13 cellular contexts compared by ENCODE assay signal in the genomic region with DNA sequence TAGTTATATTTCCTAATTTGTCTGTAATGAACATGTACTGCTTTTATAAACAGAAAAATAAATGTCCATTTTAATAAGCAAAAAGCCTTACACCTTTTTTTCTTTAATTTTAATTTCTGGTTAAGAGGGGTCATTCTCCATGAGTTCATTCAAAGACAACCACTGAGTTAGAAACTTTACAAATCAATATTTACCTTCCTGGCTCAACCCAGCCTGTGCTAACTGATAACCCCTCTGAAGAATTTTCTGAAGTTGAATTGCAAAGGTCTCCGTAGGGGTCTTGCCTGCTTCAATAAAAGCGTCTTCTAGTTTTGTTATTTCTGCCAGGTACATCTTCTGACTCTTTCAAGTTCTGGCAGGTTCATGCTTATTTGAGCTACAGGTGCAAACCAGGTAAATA.
DNase-seq lines count a peak whose midpoint lies in the region; ATAC-seq, FAIRE-seq and TF ChIP-seq lines count a peak whose summit lies in the region.
"Had no signal": no experiment of that assay in that cellular context is flagged by ENCODE, and none has a peak within 500 bp of the region (broad histone marks: within the 10 kb centered on the region; RNA-seq: fewer than 3 reads in every experiment).

No MANE protein-coding gene starts in this region.

- H2AFZ ChIP-seq in HepG2 (ENCODE audit: low read length) (no peak overlapping the region), parathyroid adenoma (peak overlapping the region; percentile 28)

- no peak for TF ChIP-seq CTCF in liver (IDR thresholded peaks at IDR 0.05; ENCODE audit: low read depth, low read length, missing input control)
- no peak for TF ChIP-seq CTCF in HepG2 (CRISPR knock-in tag; IDR thresholded peaks at IDR 0.05)
- no peak for TF ChIP-seq CTCF in kidney (IDR thresholded peaks at IDR 0.05; ENCODE audit: borderline replicate concordance, extremely low read depth, insufficient read depth)
- TF ChIP-seq CTCF in parathyroid adenoma (IDR thresholded peaks at IDR 0.05) = no peak

- DNase-seq in HepG2 (ENCODE audit: low spot score) (no peak), kidney (no peak)
- DNase-seq in activated CD4-positive, alpha-beta memory T cell treated with anti-CD3 and anti-CD28 coated beads for 36 hours = no peak
- DNase-seq: Karpas-422, MV-4-11, NCI-H1694, NCI-H2171, Peyer's patch, SJCRH30 had no signal

- H3K4me3 ChIP-seq in liver (ENCODE audit: low read depth in 1 of 3, low read length in 3 of 3) (peak overlapping the region in 1 of 3 donors; percentile 27), HepG2 (replicated peaks in 1 of 3; ENCODE audit: insufficient read depth in 1 of 3, low read depth in 2 of 3, low read length in 3 of 3) (no peak overlapping the region), kidney (ENCODE audit: low read length in 2 of 2) (peak overlapping the region; percentile 21 to 44), parathyroid adenoma (ENCODE audit: low read depth, low read length) (peak overlapping the region; percentile 49)
- H3K4me3 ChIP-seq: Peyer's patch, SJCRH30 had no signal

- no peaks in the 10 kb centered on the region for H4K20me1 ChIP-seq in HepG2 (ENCODE audit: insufficient read depth, low read length)

- no peak overlapping the region for H3K27ac Mint-ChIP-seq in activated CD4-positive, alpha-beta memory T cell treated with anti-CD3 and anti-CD28 coated beads for 36 hours

- H3K4me2 ChIP-seq in HepG2 (ENCODE audit: low read depth, low read length) (no peak overlapping the region), parathyroid adenoma (ENCODE audit: low read length) (peak overlapping the region; percentile 78)

- in situ Hi-C loops in HepG2 (cut with HindIII; ENCODE audit: extremely low pct_ligation_motif_present, low pct_unique_long_range_greater_than_20kb) = no loop called here

- no peak overlapping the region for H3K27ac ChIP-seq in liver (ENCODE audit: low read depth in 1 of 2, low read length in 2 of 2)
- H3K27ac ChIP-seq in HepG2 (ENCODE audit: extremely low read length, insufficient read depth, low read length) = no peak overlapping the region
- no peak overlapping the region for H3K27ac ChIP-seq in kidney (ENCODE audit: low read depth in 2 of 2, low read length in 2 of 2)
- no peak overlapping the region for H3K27ac ChIP-seq in parathyroid adenoma
- H3K27ac ChIP-seq: Peyer's patch, SJCRH30 had no signal

- POLR2A ChIA-PET in HepG2 (lab: Yijun Ruan, JAX) = no interaction called here
- POLR2A ChIA-PET in activated CD4-positive, alpha-beta memory T cell treated with anti-CD3 and anti-CD28 coated beads for 36 hours (lab: Charles Lee) = no interaction called here

- intact Hi-C loops in HepG2 (cut with micrococcal nuclease; ENCODE audit: unreplicated experiment) = no loop called here
- intact Hi-C loops in kidney (cut with DNase I) = no loop called here
- intact Hi-C loops in activated CD4-positive, alpha-beta memory T cell treated with anti-CD3 and anti-CD28 coated beads for 36 hours (cut with micrococcal nuclease) = no loop called here

- peaks cover 0 to 11% (median 8%) of the 10 kb centered on the region in 4 donors for H3K4me1 ChIP-seq in liver (ENCODE audit: control insufficient read depth in 4 of 4, insufficient read depth in 4 of 4, low read length in 3 of 4)
- H3K4me1 ChIP-seq in HepG2 (ENCODE audit: insufficient read depth, low read length) = peaks cover 9% of the 10 kb centered on the region; the same call in 1 of the 2 replicates
- H3K4me1 ChIP-seq in kidney (ENCODE audit: control insufficient read depth in 1 of 2, insufficient read depth in 1 of 2, low read depth in 1 of 2, low read length in 2 of 2) = no peaks in the 10 kb centered on the region
- H3K4me1 ChIP-seq in parathyroid adenoma = no peaks in the 10 kb centered on the region
- H3K4me1 ChIP-seq: Peyer's patch, SJCRH30 had no signal

- no peaks in the 10 kb centered on the region for H3K4me1 Mint-ChIP-seq in activated CD4-positive, alpha-beta memory T cell treated with anti-CD3 and anti-CD28 coated beads for 36 hours (ENCODE audit: low read depth)

- TF ChIP-seq POLR2A in HepG2 (IDR thresholded peaks at IDR 0.05; ENCODE audit: insufficient read depth in 1 of 2, low read depth in 2 of 2, low read length in 2 of 2) = no peak

- no peaks in the 10 kb centered on the region for H3K36me3 Mint-ChIP-seq in activated CD4-positive, alpha-beta memory T cell treated with anti-CD3 and anti-CD28 coated beads for 36 hours

- BruUV-seq in HepG2 (replicated peaks; lab: Mats Ljungman, UMichigan) = no TSS peak

- H3K36me3 ChIP-seq in liver (ENCODE audit: control insufficient read depth in 4 of 4, insufficient read depth in 3 of 4, low read depth in 1 of 4, low read length in 3 of 4) (no peaks in the 10 kb centered on the region), HepG2 (replicated peaks in 1 of 2; ENCODE audit: control insufficient read depth in 1 of 2, insufficient read depth in 2 of 2, low read length in 2 of 2) (no peaks in the 10 kb centered on the region), kidney (ENCODE audit: control insufficient read depth in 1 of 2, insufficient read depth in 2 of 2, low read length in 2 of 2) (no peaks in the 10 kb centered on the region), parathyroid adenoma (ENCODE audit: control insufficient read depth, insufficient read depth, low read length) (no peaks in the 10 kb centered on the region)
- H3K36me3 ChIP-seq: Peyer's patch, SJCRH30 had no signal

- ATAC-seq in HepG2 (no peak), HG02759 (IDR thresholded peaks at IDR 0.05; ENCODE audit: unreplicated experiment) (no peak), HG03457 (IDR thresholded peaks at IDR 0.05; ENCODE audit: unreplicated experiment) (no peak)

- TF ChIP-seq RAD21 in liver (IDR thresholded peaks at IDR 0.05) (no peak), HepG2 (CRISPR knock-in tag; IDR thresholded peaks at IDR 0.05) (no peak)

- H3K4me3 Mint-ChIP-seq in activated CD4-positive, alpha-beta memory T cell treated with anti-CD3 and anti-CD28 coated beads for 36 hours = no peak overlapping the region

- H3K9ac ChIP-seq in liver (ENCODE audit: low read depth in 1 of 2, low read length in 2 of 2) (no peak overlapping the region), HepG2 (ENCODE audit: insufficient read depth, low read depth, low read length) (no peak overlapping the region), kidney (ENCODE audit: low read length in 2 of 2) (no peak overlapping the region), parathyroid adenoma (no peak overlapping the region)

- 5% methylated on average over 2 of the region's 2 CpGs for WGBS in liver
- WGBS in HepG2 (ENCODE audit: low lambda C conversion rate) = 2% methylated on average over 2 of the region's 2 CpGs

- CTCF ChIA-PET in HepG2 (lab: Yijun Ruan, JAX; ENCODE audit: low intra/inter-chr PET ratio, low total read pairs) = no interaction called here
- CTCF ChIA-PET in activated CD4-positive, alpha-beta memory T cell treated with anti-CD3 and anti-CD28 coated beads for 36 hours (lab: Charles Lee) = no interaction called here

- H3K27me3 Mint-ChIP-seq in activated CD4-positive, alpha-beta memory T cell treated with anti-CD3 and anti-CD28 coated beads for 36 hours = no peaks in the 10 kb centered on the region

- H3K27me3 ChIP-seq in liver (ENCODE audit: control insufficient read depth in 4 of 4, insufficient read depth in 4 of 4, low read length in 3 of 4) (no peaks in the 10 kb centered on the region), HepG2 (ENCODE audit: control insufficient read depth in 1 of 2, insufficient read depth in 2 of 2, low read length in 2 of 2) (no peaks in the 10 kb centered on the region; a peak in 1 of 5 replicates), parathyroid adenoma (ENCODE audit: control insufficient read depth, insufficient read depth, low read length) (no peaks in the 10 kb centered on the region)
- H3K27me3 ChIP-seq: Peyer's patch had no signal

- no peak for FAIRE-seq in HepG2 (lab: Jason Lieb, UNC)
- no peak for FAIRE-seq in kidney (lab: Jason Lieb, UNC)

- H3K9me3 ChIP-seq in liver (ENCODE audit: control insufficient read depth in 4 of 4, low read length in 3 of 4) (no peaks in the 10 kb centered on the region), HepG2 (ENCODE audit: low read length) (no peaks in the 10 kb centered on the region), kidney (ENCODE audit: control insufficient read depth in 1 of 2, low read length in 2 of 2) (no peaks in the 10 kb centered on the region), parathyroid adenoma (ENCODE audit: control insufficient read depth, low read length) (no peaks in the 10 kb centered on the region)
- H3K9me3 ChIP-seq: Peyer's patch, SJCRH30 had no signal

- H3K9me3 Mint-ChIP-seq in activated CD4-positive, alpha-beta memory T cell treated with anti-CD3 and anti-CD28 coated beads for 36 hours = peaks cover 11% of the 10 kb centered on the region

- TF ChIP-seq EP300 in HepG2 (IDR thresholded peaks at IDR 0.05; ENCODE audit: low read depth in 2 of 2, low read length in 2 of 2) (no peak), HepG2 (CRISPR knock-in tag; IDR thresholded peaks at IDR 0.05; ENCODE audit: borderline replicate concordance) (no peak)

- H3K79me2 ChIP-seq in HepG2 (ENCODE audit: insufficient read depth, low read length) = no peaks in the 10 kb centered on the region
- no peaks in the 10 kb centered on the region for H3K79me2 ChIP-seq in parathyroid adenoma

TF ChIP-seq in liver, 16 proteins besides CTCF, POLR2A, EP300 and RAD21 (continues in another document):
- peak; percentile 6 for TF ChIP-seq FOXA2 (IDR thresholded peaks at IDR 0.05)

TF ChIP-seq in HepG2, 621 proteins besides CTCF, POLR2A, EP300 and RAD21 (continues in another document):
- TF ChIP-seq, protein P1, sequence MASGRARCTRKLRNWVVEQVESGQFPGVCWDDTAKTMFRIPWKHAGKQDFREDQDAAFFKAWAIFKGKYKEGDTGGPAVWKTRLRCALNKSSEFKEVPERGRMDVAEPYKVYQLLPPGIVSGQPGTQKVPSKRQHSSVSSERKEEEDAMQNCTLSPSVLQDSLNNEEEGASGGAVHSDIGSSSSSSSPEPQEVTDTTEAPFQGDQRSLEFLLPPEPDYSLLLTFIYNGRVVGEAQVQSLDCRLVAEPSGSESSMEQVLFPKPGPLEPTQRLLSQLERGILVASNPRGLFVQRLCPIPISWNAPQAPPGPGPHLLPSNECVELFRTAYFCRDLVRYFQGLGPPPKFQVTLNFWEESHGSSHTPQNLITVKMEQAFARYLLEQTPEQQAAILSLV (CRISPR knock-in tag; IDR thresholded peaks at IDR 0.05; ENCODE audit: borderline replicate concordance) = no peak
- TF ChIP-seq, protein P2, sequence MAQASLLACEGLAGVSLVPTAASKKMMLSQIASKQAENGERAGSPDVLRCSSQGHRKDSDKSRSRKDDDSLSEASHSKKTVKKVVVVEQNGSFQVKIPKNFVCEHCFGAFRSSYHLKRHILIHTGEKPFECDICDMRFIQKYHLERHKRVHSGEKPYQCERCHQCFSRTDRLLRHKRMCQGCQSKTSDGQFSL (CRISPR knock-in tag; IDR thresholded peaks at IDR 0.05) = no peak
- TF ChIP-seq NR2C2 (CRISPR knock-in tag; IDR thresholded peaks at IDR 0.05; ENCODE audit: borderline replicate concordance) = no peak
- TF ChIP-seq TCF7L2 (IDR thresholded peaks at IDR 0.05; ENCODE audit: low read depth, low read length) = no peak

Comparison
In these comparisons a context has a peak if more than half of its experiments do, and no peak if none do; other contexts are left out.
1. H3K4me3 ChIP-seq: peak in kidney (2 of 2) and parathyroid adenoma (single experiment); none in HepG2 (0 of 3).